Comparison of ENCODE assay signal across 18 cellular contexts in genomic region chr13:23744315-23744714, GRCh38.
A peak's percentile ranks its signal among the peaks of the same experiment; 100 is the strongest.
DNase-seq lines count a peak whose midpoint lies in the region; ATAC-seq, FAIRE-seq and TF ChIP-seq lines count a peak whose summit lies in the region.
"Had no signal": no experiment of that assay in that cellular context is flagged by ENCODE, and none has a peak within 500 bp of the region (broad histone marks: within the 10 kb centered on the region; RNA-seq: fewer than 3 reads in every experiment).

No MANE protein-coding gene starts in this region.

- no peaks in the 10 kb centered on the region for H3K9me2 ChIP-seq in PC-3 (replicated peaks; ENCODE audit: low read length)

- ATAC-seq in DND-41 (ENCODE audit: insufficient read depth, low read depth) (no peak), PC-3 (peak; percentile 27; the same call in 1 of the 2 replicates), pancreas (peak; percentile 24 to 76 (median 47)), HG02763 (IDR thresholded peaks at IDR 0.05; ENCODE audit: unreplicated experiment) (no peak)
- ATAC-seq: activated naive CD8-positive, alpha-beta T cell treated with anti-CD3 and anti-CD28 coated beads, Interleukin-2, amount 50 U/mL, for 24 hours; heart left ventricle had no signal

- TF ChIP-seq CTCF in DND-41 (IDR thresholded peaks at IDR 0.05; ENCODE audit: borderline replicate concordance, extremely low read depth, low read length, poor library complexity, severe bottlenecking), result no peak
- TF ChIP-seq CTCF in PC-3 (conservative IDR thresholded peaks at IDR 0.05; ENCODE audit: low read depth, low read length), result no peak
- no peak for TF ChIP-seq CTCF in esophagus squamous epithelium (IDR thresholded peaks at IDR 0.05)
- TF ChIP-seq CTCF in pancreas (IDR thresholded peaks at IDR 0.05), result no peak

- no peak overlapping the region for H2AFZ ChIP-seq in DND-41 (ENCODE audit: low read depth, low read length)
- H2AFZ ChIP-seq in PC-3 (ENCODE audit: low read length), result no peak overlapping the region

- H3F3A ChIP-seq in PC-3 (ENCODE audit: low read length, unreplicated experiment), result no peaks in the 10 kb centered on the region

- H4K20me1 ChIP-seq in DND-41 (ENCODE audit: insufficient read depth, low read length) (no peaks in the 10 kb centered on the region), PC-3 (ENCODE audit: low read length) (no peaks in the 10 kb centered on the region)

- CTCF ChIA-PET in PC-3 (lab: Charles Lee), result interaction anchor here (0.7 to 1.2 kb wide), 2 partner anchors 88 to 217 kb away, joined by 4 read pairs; no protein-coding TSS in a partner anchor

- H3K4me2 ChIP-seq in DND-41 (ENCODE audit: insufficient read depth, low read length) (peak overlapping the region; percentile 40; the same call in 1 of the 2 replicates), PC-3 (ENCODE audit: low read length) (peak overlapping the region; percentile 44; the same call in 1 of the 2 replicates)

- intact Hi-C loops in PC-3 (cut with micrococcal nuclease), result no loop called here
- intact Hi-C loops in esophagus squamous epithelium (cut with DNase I), result no loop called here
- intact Hi-C loops in pancreas (cut with DNase I), result no loop called here

- TF ChIP-seq POLR2A in esophagus squamous epithelium (IDR thresholded peaks at IDR 0.05), result no peak

- H3K9ac ChIP-seq in DND-41 (ENCODE audit: low read depth, low read length) (no peak overlapping the region), PC-3 (ENCODE audit: low read length) (no peak overlapping the region)

- BruUV-seq in PC-3 (replicated peaks; lab: Mats Ljungman, UMichigan), result no TSS peak

- H3K79me2 ChIP-seq in DND-41 (ENCODE audit: insufficient read depth, low read length), result no peaks in the 10 kb centered on the region
- no peaks in the 10 kb centered on the region for H3K79me2 ChIP-seq in PC-3 (ENCODE audit: low read length)

- POLR2A ChIA-PET in PC-3 (lab: Charles Lee; ENCODE audit: unreplicated experiment), result no interaction called here

- H3K36me3 ChIP-seq in DND-41 (ENCODE audit: insufficient read depth, low read length), result no peaks in the 10 kb centered on the region
- H3K36me3 ChIP-seq in PC-3 (ENCODE audit: low read depth, low read length), result no peaks in the 10 kb centered on the region
- no peaks in the 10 kb centered on the region for H3K36me3 ChIP-seq in esophagus squamous epithelium
- H3K36me3 ChIP-seq in pancreas, result no peaks in the 10 kb centered on the region
- H3K36me3 ChIP-seq: heart left ventricle, neutrophil, SJCRH30 had no signal

- DNase-seq in DND-41 (no peak), PC-3 (peak; percentile 45), esophagus squamous epithelium (lab: John Stamatoyannopoulos, UW) (no peak), pancreas (no peak), H4 (ENCODE audit: low spot score) (no peak), AG08396 (ENCODE audit: low spot score) (no peak)
- no peak for DNase-seq in stimulated activated naive CD4-positive, alpha-beta T cell (lab: John Stamatoyannopoulos, UW)
- DNase-seq: activated naive CD8-positive, alpha-beta T cell treated with anti-CD3 and anti-CD28 coated beads, Interleukin-2, amount 50 U/mL, for 24 hours; activated T-cell treated with anti-CD3 and anti-CD28 coated beads, Interleukin-2, amount 50 U/mL, for 24 hours; CD4-positive, CD25-positive, alpha-beta regulatory T cell; heart left ventricle; NCI-H187 treated with DMSO at 0.1 percent for 48 hours; NCI-H526 treated with DMSO at 0.1 percent for 48 hours; SJCRH30; T-cell had no signal

- H3K9me3 ChIP-seq in DND-41 (ENCODE audit: insufficient read depth, low read length, severe bottlenecking), result no peaks in the 10 kb centered on the region
- no peaks in the 10 kb centered on the region for H3K9me3 ChIP-seq in PC-3 (ENCODE audit: low read length)
- H3K9me3 ChIP-seq in esophagus squamous epithelium, result no peaks in the 10 kb centered on the region
- no peaks in the 10 kb centered on the region for H3K9me3 ChIP-seq in pancreas
- H3K9me3 ChIP-seq: heart left ventricle, neutrophil, SJCRH30 had no signal

- H3K27me3 ChIP-seq in DND-41 (ENCODE audit: insufficient read depth, low read length, poor library complexity) (no peaks in the 10 kb centered on the region), PC-3 (ENCODE audit: low read length) (no peaks in the 10 kb centered on the region), esophagus squamous epithelium (no peaks in the 10 kb centered on the region), pancreas (no peaks in the 10 kb centered on the region)
- H3K27me3 ChIP-seq: heart left ventricle, neutrophil, SJCRH30 had no signal

- no peak for FAIRE-seq in pancreas (lab: Jason Lieb, UNC)
- FAIRE-seq: endothelial cell of umbilical vein had no signal

- H3K4me1 ChIP-seq in DND-41 (ENCODE audit: insufficient read depth, low read length) (peaks cover 30% of the 10 kb centered on the region), PC-3 (ENCODE audit: insufficient read depth, low read length) (peaks cover 36% of the 10 kb centered on the region), esophagus squamous epithelium (peaks cover 9 to 86% (median 26%) of the 10 kb centered on the region in 3 donors), pancreas (peaks cover 8 to 21% (median 8%) of the 10 kb centered on the region in 3 donors)
- H3K4me1 ChIP-seq: SJCRH30 had no signal

- no peak overlapping the region for H3K27ac ChIP-seq in DND-41 (ENCODE audit: low read length)
- peak overlapping the region; percentile 58 for H3K27ac ChIP-seq in PC-3 (ENCODE audit: low read length)
- H3K27ac ChIP-seq in esophagus squamous epithelium, result peak overlapping the region in 3 of 4 donors; percentile 80 to 86 (median 85)
- H3K27ac ChIP-seq in pancreas, result peak overlapping the region in 1 of 4 donors; percentile 13
- H3K27ac ChIP-seq: heart left ventricle, neutrophil, SJCRH30 had no signal

- H3K4me3 ChIP-seq in DND-41 (ENCODE audit: low read depth in 1 of 2, low read length in 2 of 2) (no peak overlapping the region), PC-3 (ENCODE audit: low read length) (no peak overlapping the region), esophagus squamous epithelium (no peak overlapping the region), pancreas (no peak overlapping the region)
- H3K4me3 ChIP-seq: heart left ventricle, SJCRH30 had no signal

Comparison
In these comparisons a context has a peak if more than half of its experiments do, and no peak if none do; other contexts are left out.
1. ATAC-seq: peak in PC-3 (single experiment) and pancreas (4 of 4); none in DND-41 (single experiment) and HG02763 (single experiment).